33 cellular contexts compared by ENCODE assay signal in genomic region chr4:66568431-66568830, GRCh38.
"Had no signal": no experiment of that assay in that cellular context is flagged by ENCODE, and none has a peak within 500 bp of the region (broad histone marks: within the 10 kb centered on the region; RNA-seq: fewer than 3 reads in every experiment).

No MANE protein-coding gene starts in this region.

- H3K4me1 ChIP-seq: adrenal gland, body of pancreas, breast epithelium had no signal

- H3K36me3 ChIP-seq: adrenal gland, brain microvascular endothelial cell, breast epithelium, WERI-Rb-1 had no signal

- ATAC-seq: activated CD4-positive, alpha-beta T cell treated with anti-CD3 and anti-CD28 coated beads for 36 hours; activated CD4-positive, CD25-positive, alpha-beta regulatory T cell treated with anti-CD3 and anti-CD28 coated beads, Interleukin-2, amount 50 U/mL, for 24 hours; activated CD8-positive, alpha-beta memory T cell treated with anti-CD3 and anti-CD28 coated beads, Interleukin-2, amount 10 ng/mL, durations not matched to agents 7 days and 5 days; activated CD8-positive, alpha-beta T cell treated with anti-CD3 and anti-CD28 coated beads, Interleukin-2, amount 10 ng/mL, durations not matched to agents 7 days and 5 days; activated naive CD4-positive, alpha-beta T cell treated with anti-CD3 and anti-CD28 coated beads, Interleukin-2, amount 50 U/mL, for 72 hours; body of pancreas had no signal

- H3K4me3 ChIP-seq: adrenal gland, body of pancreas, breast epithelium had no signal

- FAIRE-seq: astrocyte, colon, TTC549 had no signal

- DNase-seq: activated CD4-positive, alpha-beta memory T cell treated with anti-CD3 and anti-CD28 coated beads, Interleukin-2, amount 10 ng/mL, durations not matched to agents 7 days and 5 days; activated CD4-positive, alpha-beta T cell treated with anti-CD3 and anti-CD28 coated beads for 1 hour; activated CD4-positive, alpha-beta T cell treated with anti-CD3 and anti-CD28 coated beads for 36 hours; activated CD4-positive, alpha-beta T cell treated with anti-CD3 and anti-CD28 coated beads for 48 hours; activated CD4-positive, alpha-beta T cell treated with anti-CD3 and anti-CD28 coated beads, Interleukin-2, amount 10 ng/mL, durations not matched to agents 7 days and 5 days; activated CD4-positive, alpha-beta T cell treated with anti-CD3 and anti-CD28 coated beads, Interleukin-2, amount 50 U/mL, for 48 hours; activated CD4-positive, CD25-positive, alpha-beta regulatory T cell; activated CD8-positive, alpha-beta memory T cell treated with anti-CD3 and anti-CD28 coated beads for 24 hours; activated CD8-positive, alpha-beta memory T cell treated with anti-CD3 and anti-CD28 coated beads, Interleukin-2, amount 10 ng/mL, durations not matched to agents 7 days and 5 days; activated CD8-positive, alpha-beta memory T cell treated with anti-CD3 and anti-CD28 coated beads, Interleukin-2, amount 50 U/mL, for 48 hours; activated CD8-positive, alpha-beta T cell treated with anti-CD3 and anti-CD28 coated beads, Interleukin-2, amount 10 ng/mL, durations not matched to agents 7 days and 5 days; activated effector memory CD4-positive, alpha-beta T cell treated with Interleukin-2 at 50 U/mL for 16 hours; activated gamma-delta T cell; activated naive CD4-positive, alpha-beta T cell treated with anti-CD3 and anti-CD28 coated beads, Interleukin-2, amount 10 ng/mL, durations not matched to agents 7 days and 5 days; activated naive CD4-positive, alpha-beta T cell treated with Interleukin-2 at 50 U/mL for 16 hours; activated naive CD8-positive, alpha-beta T cell treated with anti-CD3 and anti-CD28 coated beads for 36 hours; activated T-cell treated with anti-CD3 and anti-CD28 coated beads, Interleukin-2, amount 50 U/mL, for 24 hours; activated T-cell treated with anti-CD3 and anti-CD28 coated beads, Interleukin-2, amount 50 U/mL, for 48 hours; adrenal gland; amniotic stem cell; aorta; body of pancreas; brain microvascular endothelial cell; central memory CD4-positive, alpha-beta T cell; T-helper 2 cell; T-helper 9 cell; WERI-Rb-1 had no signal

- H3K27me3 ChIP-seq: adrenal gland, body of pancreas, brain microvascular endothelial cell, breast epithelium had no signal

- H3K9me3 ChIP-seq: adrenal gland, body of pancreas, breast epithelium had no signal

- H3K27ac ChIP-seq: adrenal gland, body of pancreas, brain microvascular endothelial cell, breast epithelium, WERI-Rb-1 had no signal
